Comparison of ENCODE assay signal across 23 cellular contexts in the genomic region with DNA sequence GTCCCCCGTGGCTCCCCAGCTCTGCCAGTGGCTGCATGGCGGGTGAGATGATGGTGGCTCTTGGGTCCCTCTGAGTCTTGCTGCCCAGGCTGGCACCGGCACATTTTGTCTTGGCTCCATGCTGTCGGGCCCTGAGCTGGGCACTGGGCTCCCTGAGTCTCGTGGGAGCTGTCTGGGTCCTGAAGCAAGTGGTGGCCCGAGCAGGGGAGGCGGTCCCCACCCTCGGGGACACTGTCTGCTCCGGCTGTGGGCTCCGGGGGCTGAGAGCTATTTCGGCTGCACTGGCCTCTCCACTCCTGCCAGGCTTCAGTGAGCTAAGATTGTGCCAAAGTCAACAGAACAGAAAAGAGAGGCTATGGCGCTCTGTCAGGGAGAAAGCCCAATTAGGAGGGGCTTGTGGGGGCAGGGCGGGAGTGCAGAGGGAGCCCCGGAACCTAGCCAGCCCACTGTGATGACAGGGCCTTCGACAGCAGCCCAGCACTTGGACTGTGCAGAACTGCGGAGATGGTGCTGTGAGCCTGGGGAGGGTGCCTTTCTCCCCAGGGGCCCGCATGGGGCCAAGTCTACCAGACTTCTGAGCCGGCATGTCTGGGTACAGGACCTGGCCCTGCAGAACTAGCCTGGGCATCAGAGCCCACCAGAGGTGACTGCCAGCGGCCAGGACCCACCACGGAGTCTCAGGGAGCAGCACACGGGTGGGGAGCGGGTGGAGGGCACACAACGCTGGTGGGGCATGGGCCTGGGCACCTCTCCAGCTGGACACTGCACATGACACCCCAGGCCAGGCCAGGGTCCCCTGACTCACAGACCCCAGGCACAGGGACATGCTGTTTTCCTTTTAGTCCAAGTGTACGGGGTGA. TPM values are rescaled to one million over a fixed set of nuclear protein-coding genes. Genes with fewer than 3 reads are reported as not detected.
DNase-seq lines count a peak whose midpoint lies in the region; ATAC-seq and TF ChIP-seq lines count a peak whose summit lies in the region.
"Had no signal": no experiment of that assay in that cellular context is flagged by ENCODE, and none has a peak within 500 bp of the region (broad histone marks: within the 10 kb centered on the region; RNA-seq: fewer than 3 reads in every experiment).

No MANE protein-coding gene starts in this region.

- H3K27ac ChIP-seq in left ventricle myocardium inferior (replicated peaks): no peak overlapping the region
- no peak overlapping the region for H3K27ac ChIP-seq in aorta (ENCODE audit: low read depth in 1 of 2, low read length in 2 of 2)
- H3K27ac ChIP-seq: neutrophil, uterus had no signal

- peaks cover 41% of the 10 kb centered on the region for H3K4me1 Mint-ChIP-seq in nephron progenitor cell
- H3K4me1 Mint-ChIP-seq: CD14-positive monocyte; central memory CD8-positive, alpha-beta T cell had no signal

- intact Hi-C loops in Right ventricle myocardium superior (cut with DNase I): no loop called here
- intact Hi-C loops in left ventricle myocardium inferior (cut with micrococcal nuclease): no loop called here
- intact Hi-C loops in aorta (cut with DNase I): no loop called here

- no peaks in the 10 kb centered on the region for H3K27me3 ChIP-seq in left ventricle myocardium inferior (ENCODE audit: low read depth)
- no peaks in the 10 kb centered on the region for H3K27me3 ChIP-seq in aorta (ENCODE audit: control insufficient read depth in 1 of 2, insufficient read depth in 2 of 2, low read length in 1 of 2)
- H3K27me3 ChIP-seq: neutrophil, uterus had no signal

- H3K4me3 ChIP-seq in left ventricle myocardium inferior: no peak overlapping the region
- H3K4me3 ChIP-seq in aorta (ENCODE audit: low read length in 2 of 2): no peak overlapping the region
- H3K4me3 ChIP-seq: uterus had no signal

- H3K4me3 Mint-ChIP-seq in nephron progenitor cell: no peak overlapping the region
- H3K4me3 Mint-ChIP-seq: activated CD8-positive, alpha-beta T cell treated with anti-CD3 and anti-CD28 coated beads for 36 hours; activated T-cell treated with anti-CD3 and anti-CD28 coated beads, Interleukin-2, amount 50 U/mL, for 24 hours; CD14-positive monocyte; central memory CD8-positive, alpha-beta T cell had no signal

- DNase-seq in Right ventricle myocardium superior (no peak), left ventricle myocardium inferior (no peak), astrocyte of the hippocampus (ENCODE audit: low read depth, low spot score) (peak; percentile 59), medulla oblongata (ENCODE audit: extremely low spot score) (peak; percentile 60), aorta (peak; percentile 75 to 87), nephron progenitor cell (no peak), EL (no peak)
- DNase-seq: activated CD8-positive, alpha-beta T cell treated with anti-CD3 and anti-CD28 coated beads for 36 hours; activated naive CD4-positive, alpha-beta T cell treated with Interleukin-2 at 50 U/mL for 16 hours; activated T-cell treated with anti-CD3 and anti-CD28 coated beads, Interleukin-2, amount 50 U/mL, for 24 hours; amniotic stem cell; GDM1; NCI-H187; NCI-H524; stimulated activated CD4-positive, alpha-beta T cell treated with anti-CD3 and anti-CD28 coated beads, Interleukin-12 subunit alpha, Interleukin-12 subunit beta, amount 100 ng/mL, for 4 hours; T1000; uterus had no signal

- peaks cover 10% of the 10 kb centered on the region for H3K4me1 ChIP-seq in left ventricle myocardium inferior
- no peaks in the 10 kb centered on the region for H3K4me1 ChIP-seq in aorta (ENCODE audit: control insufficient read depth in 1 of 2, insufficient read depth in 2 of 2, low read length in 2 of 2)

- WGBS in aorta, 2 donors: 4 to 9% methylated on average over 24 of the region's 24 CpGs

- ATAC-seq in Right ventricle myocardium superior (ENCODE audit: poor library complexity): peak; percentile 50
- peak; percentile 85 for ATAC-seq in aorta (ENCODE audit: low FRiP score)
- no peak for ATAC-seq in HG03196 (IDR thresholded peaks at IDR 0.05; ENCODE audit: unreplicated experiment)
- ATAC-seq: activated CD4-positive, CD25-positive, alpha-beta regulatory T cell treated with anti-CD3 and anti-CD28 coated beads, Interleukin-2, amount 50 U/mL, for 24 hours; activated CD8-positive, alpha-beta T cell treated with anti-CD3 and anti-CD28 coated beads for 36 hours; esophagus mucosa had no signal

- H3K36me3 ChIP-seq in left ventricle myocardium inferior: no peaks in the 10 kb centered on the region
- H3K36me3 ChIP-seq in aorta (ENCODE audit: control insufficient read depth in 1 of 2, insufficient read depth in 2 of 2, low read length in 1 of 2): no peaks in the 10 kb centered on the region
- H3K36me3 ChIP-seq: neutrophil, uterus had no signal

- H3K9me3 ChIP-seq in left ventricle myocardium inferior (replicated peaks) (no peaks in the 10 kb centered on the region), aorta (ENCODE audit: control insufficient read depth, low read length) (no peaks in the 10 kb centered on the region)
- H3K9me3 ChIP-seq: neutrophil, uterus had no signal

- TF ChIP-seq CTCF in left ventricle myocardium inferior (IDR thresholded peaks at IDR 0.05; ENCODE audit: borderline replicate concordance) (no peak), nephron progenitor cell (IDR thresholded peaks at IDR 0.05) (no peak)

- no peaks in the 10 kb centered on the region for H3K36me3 Mint-ChIP-seq in nephron progenitor cell (ENCODE audit: low read depth)
- H3K36me3 Mint-ChIP-seq: CD14-positive monocyte had no signal

- no peak overlapping the region for H3K27ac Mint-ChIP-seq in nephron progenitor cell
- H3K27ac Mint-ChIP-seq: activated CD8-positive, alpha-beta T cell treated with anti-CD3 and anti-CD28 coated beads for 36 hours; activated T-cell treated with anti-CD3 and anti-CD28 coated beads, Interleukin-2, amount 50 U/mL, for 24 hours had no signal

- peaks cover 15% of the 10 kb centered on the region for H3K27me3 Mint-ChIP-seq in nephron progenitor cell (ENCODE audit: low read depth, poor library complexity)
- H3K27me3 Mint-ChIP-seq: activated CD8-positive, alpha-beta T cell treated with anti-CD3 and anti-CD28 coated beads for 36 hours; activated T-cell treated with anti-CD3 and anti-CD28 coated beads, Interleukin-2, amount 50 U/mL, for 24 hours; central memory CD8-positive, alpha-beta T cell had no signal

- no peaks in the 10 kb centered on the region for H3K9me3 Mint-ChIP-seq in nephron progenitor cell
- H3K9me3 Mint-ChIP-seq: activated T-cell treated with anti-CD3 and anti-CD28 coated beads, Interleukin-2, amount 50 U/mL, for 24 hours had no signal

RNA-seq across cellular contexts. Expression of gene RTN4R, which starts 38.0 kb away (rescaled TPM):
- total RNA-seq in Right ventricle myocardium superior: 0.75 TPM
- total RNA-seq in left ventricle myocardium inferior: 0.96 TPM
- 1 to 10 TPM; 1.3 to 2.7 TPM for total RNA-seq in aorta
- under 1 TPM; 0.05 to 0.75 TPM for polyA plus RNA-seq in aorta
- polyA plus RNA-seq: CD14-positive monocyte had no signal

Comparison
In these comparisons a context has a peak if more than half of its experiments do, and no peak if none do; other contexts are left out.
1. DNase-seq: peak in astrocyte of the hippocampus (single experiment), medulla oblongata (single experiment) and aorta (2 of 2); none in Right ventricle myocardium superior (single experiment), left ventricle myocardium inferior (single experiment), nephron progenitor cell (single experiment) and EL (single experiment).